17 cellular contexts compared by ENCODE assay signal in genomic region chr18:79496237-79496977, GRCh38.
DNase-seq lines count a peak whose midpoint lies in the region; ATAC-seq and TF ChIP-seq lines count a peak whose summit lies in the region.
"Had no signal": no experiment of that assay in that cellular context is flagged by ENCODE, and none has a peak within 500 bp of the region (broad histone marks: within the 10 kb centered on the region; RNA-seq: fewer than 3 reads in every experiment).

No MANE protein-coding gene starts in this region.

- peak; percentile 78 to 79 for ATAC-seq in naive B cell (ENCODE audit: low read depth in 2 of 2)
- ATAC-seq: naive thymus-derived CD8-positive, alpha-beta T cell had no signal

- H3F3A ChIP-seq in GM23248 (ENCODE audit: insufficient read depth): no peaks in the 10 kb centered on the region

- H3K4me1 ChIP-seq in esophagus muscularis mucosa: peaks cover 6 to 26% (median 26%) of the 10 kb centered on the region in 4 donors
- no peaks in the 10 kb centered on the region for H3K4me1 ChIP-seq in GM23248 (ENCODE audit: insufficient read depth)

- H3K79me2 ChIP-seq in GM23248 (ENCODE audit: insufficient read depth): no peaks in the 10 kb centered on the region

- H3K4me1 Mint-ChIP-seq in activated naive CD8-positive, alpha-beta T cell (ENCODE audit: low read depth): peaks cover 17% of the 10 kb centered on the region
- H3K4me1 Mint-ChIP-seq in activated naive CD8-positive, alpha-beta T cell treated with anti-CD3 and anti-CD28 coated beads for 36 hours: peaks cover 20% of the 10 kb centered on the region
- peaks cover 30 to 36% (median 33%) of the 10 kb centered on the region in 3 donors for H3K4me1 Mint-ChIP-seq in naive B cell

- H3K4me2 ChIP-seq in GM23248 (ENCODE audit: unreplicated experiment): no peak overlapping the region

- H3K4me3 Mint-ChIP-seq in activated naive CD8-positive, alpha-beta T cell: no peak overlapping the region
- H3K4me3 Mint-ChIP-seq in activated naive CD8-positive, alpha-beta T cell treated with anti-CD3 and anti-CD28 coated beads for 36 hours: no peak overlapping the region
- H3K4me3 Mint-ChIP-seq in naive B cell: peak overlapping the region; percentile 48 to 86 (median 72)
- H3K4me3 Mint-ChIP-seq: central memory CD8-positive, alpha-beta T cell; HFFc6 had no signal

- intact Hi-C loops in esophagus muscularis mucosa (cut with DNase I): no loop called here

- peaks cover 40% of the 10 kb centered on the region for H3K36me3 Mint-ChIP-seq in activated naive CD8-positive, alpha-beta T cell
- H3K36me3 Mint-ChIP-seq in activated naive CD8-positive, alpha-beta T cell treated with anti-CD3 and anti-CD28 coated beads for 36 hours: peaks cover 70% of the 10 kb centered on the region
- H3K36me3 Mint-ChIP-seq in naive B cell: peaks cover 41 to 42% of the 10 kb centered on the region in 2 donors

- WGBS in esophagus muscularis mucosa: 71% methylated on average over 28 of the region's 32 CpGs
- 78 to 81% methylated on average over 32 of the region's 32 CpGs for WGBS in GM23248 (ENCODE audit: low coverage in 1 of 2, low lambda C conversion rate in 2 of 2, missing lambda C conversion rate in 2 of 2), 2 experiments

- H3K36me3 ChIP-seq in esophagus muscularis mucosa (peaks cover 0 to 27% (median 21%) of the 10 kb centered on the region in 4 donors), GM23248 (ENCODE audit: low read depth) (peaks cover 6% of the 10 kb centered on the region; the same call in 1 of the 2 replicates)
- H3K36me3 ChIP-seq: SJSA1 had no signal

- peaks cover 23% of the 10 kb centered on the region for H3K9me3 Mint-ChIP-seq in activated naive CD8-positive, alpha-beta T cell (ENCODE audit: low read depth)
- peaks cover 37% of the 10 kb centered on the region for H3K9me3 Mint-ChIP-seq in activated naive CD8-positive, alpha-beta T cell treated with anti-CD3 and anti-CD28 coated beads for 36 hours
- H3K9me3 Mint-ChIP-seq in naive B cell: peaks cover 13 to 37% (median 30%) of the 10 kb centered on the region in 7 donors

- no peaks in the 10 kb centered on the region for H4K20me1 ChIP-seq in GM23248 (ENCODE audit: insufficient read depth)

- no peak overlapping the region for H3K4me3 ChIP-seq in esophagus muscularis mucosa
- no peak overlapping the region for H3K4me3 ChIP-seq in GM23248
- H3K4me3 ChIP-seq: esophagus squamous epithelium, SJSA1 had no signal

- H2AFZ ChIP-seq in GM23248: no peak overlapping the region

- TF ChIP-seq EP300 in esophagus muscularis mucosa (IDR thresholded peaks at IDR 0.05): no peak

- no peaks in the 10 kb centered on the region for H3K27me3 ChIP-seq in esophagus muscularis mucosa
- H3K27me3 ChIP-seq in GM23248 (replicated peaks; ENCODE audit: insufficient read depth): no peaks in the 10 kb centered on the region
- H3K27me3 ChIP-seq: esophagus squamous epithelium, SJSA1 had no signal

- no peak overlapping the region for H3K9ac ChIP-seq in GM23248

- no peak for TF ChIP-seq POLR2A in esophagus muscularis mucosa (IDR thresholded peaks at IDR 0.05; ENCODE audit: low read depth)

- no peaks in the 10 kb centered on the region for H3K27me3 Mint-ChIP-seq in activated naive CD8-positive, alpha-beta T cell
- H3K27me3 Mint-ChIP-seq in activated naive CD8-positive, alpha-beta T cell treated with anti-CD3 and anti-CD28 coated beads for 36 hours: no peaks in the 10 kb centered on the region
- H3K27me3 Mint-ChIP-seq in naive B cell: no peaks in the 10 kb centered on the region
- H3K27me3 Mint-ChIP-seq: central memory CD8-positive, alpha-beta T cell; naive thymus-derived CD8-positive, alpha-beta T cell had no signal

- no peaks in the 10 kb centered on the region for H3K9me2 ChIP-seq in GM23248 (ENCODE audit: insufficient read depth)

- H3K9me3 ChIP-seq in esophagus muscularis mucosa (peaks cover 0 to 19% (median 5%) of the 10 kb centered on the region in 4 donors), GM23248 (ENCODE audit: low read depth) (peaks cover 5% of the 10 kb centered on the region)

- no peak for DNase-seq in activated naive CD8-positive, alpha-beta T cell treated with anti-CD3 and anti-CD28 coated beads for 36 hours
- DNase-seq in esophagus muscularis mucosa (ENCODE audit: extremely low spot score): no peak
- DNase-seq in naive B cell: peak; percentile 51
- DNase-seq in ureter (ENCODE audit: low spot score): peak; percentile 81
- no peak for DNase-seq in GM23248
- DNase-seq in nucleus accumbens (lab: John Stamatoyannopoulos, UW): no peak
- no peak for DNase-seq in DMS 273 treated with DMSO at 0.1 percent for 48 hours (lab: John Stamatoyannopoulos, UW)
- DNase-seq: DND-41; esophagus squamous epithelium; HFFc6; NCI-H187; stimulated activated CD4-positive, alpha-beta T cell treated with anti-CD3 and anti-CD28 coated beads, Interleukin-12 subunit alpha, Interleukin-12 subunit beta, amount 100 ng/mL, for 4 hours had no signal

- peak overlapping the region; percentile 65 to 73 (median 70) for H3K27ac ChIP-seq in esophagus muscularis mucosa (replicated peaks in 1 of 4)
- H3K27ac ChIP-seq in GM23248: no peak overlapping the region
- H3K27ac ChIP-seq: SJSA1, VCaP had no signal

- TF ChIP-seq CTCF in esophagus muscularis mucosa (IDR thresholded peaks at IDR 0.05): no peak

- peak overlapping the region; percentile 22 for H3K27ac Mint-ChIP-seq in activated naive CD8-positive, alpha-beta T cell
- H3K27ac Mint-ChIP-seq in activated naive CD8-positive, alpha-beta T cell treated with anti-CD3 and anti-CD28 coated beads for 36 hours: no peak overlapping the region
- H3K27ac Mint-ChIP-seq in naive B cell: peak overlapping the region; percentile 82 to 97 (median 92)
- H3K27ac Mint-ChIP-seq: HFFc6 had no signal

- in situ Hi-C loops in GM23248 (cut with MboI): no loop called here

Comparison
In these comparisons a context has a peak if more than half of its experiments do, and no peak if none do; other contexts are left out.
1. H3K4me3 Mint-ChIP-seq: peak in naive B cell (8 of 8); none in activated naive CD8-positive, alpha-beta T cell (single experiment) and activated naive CD8-positive, alpha-beta T cell treated with anti-CD3 and anti-CD28 coated beads for 36 hours (single experiment).
2. DNase-seq: peak in naive B cell (single experiment) and ureter (single experiment); none in activated naive CD8-positive, alpha-beta T cell treated with anti-CD3 and anti-CD28 coated beads for 36 hours (single experiment), esophagus muscularis mucosa (single experiment), GM23248 (single experiment), nucleus accumbens (0 of 56) and DMS 273 treated with DMSO at 0.1 percent for 48 hours (single experiment).